Comparison of ENCODE assay signal across 14 cellular contexts in genomic region chr6:57177545-57178225, GRCh38. TPM values are rescaled to one million over a fixed set of nuclear protein-coding genes. Genes with fewer than 3 reads are reported as not detected.
DNase-seq lines count a peak whose midpoint lies in the region; ATAC-seq and TF ChIP-seq lines count a peak whose summit lies in the region.
"Had no signal": no experiment of that assay in that cellular context is flagged by ENCODE, and none has a peak within 500 bp of the region (broad histone marks: within the 10 kb centered on the region; RNA-seq: fewer than 3 reads in every experiment).

No MANE protein-coding gene starts in this region.

- BruUV-seq in A673 (replicated peaks; lab: Mats Ljungman, UMichigan), result no TSS peak

- CTCF ChIA-PET in A673 (lab: Charles Lee), result no interaction called here

- intact Hi-C loops in A673 (cut with micrococcal nuclease; ENCODE audit: unreplicated experiment), result loop anchor here (10.0 kb wide), 1 partner anchor 273 kb away; no protein-coding TSS in a partner anchor
- intact Hi-C loops in psoas muscle (cut with DNase I), result loop anchor here (5.0 to 10.0 kb wide), 4 partner anchors 45 to 273 kb away; partner anchors contain the start of genes PRIM2 (in 2 of the 2) and RAB23 (in 1 of the 2)
- intact Hi-C loops in posterior cingulate gyrus (cut with DNase I), result no loop called here

- peak overlapping the region; percentile 45 for H3K27ac ChIP-seq in A673 (ENCODE audit: low read depth, low read length, poor library complexity, severe bottlenecking)
- H3K27ac ChIP-seq in psoas muscle, result peak overlapping the region; percentile 93
- H3K27ac ChIP-seq: thyroid gland had no signal

- 32 to 60% (median 33%) methylated on average over 11 of the region's 11 CpGs for WGBS in psoas muscle, 3 donors

- TF ChIP-seq CTCF in A673 (conservative IDR thresholded peaks at IDR 0.05; ENCODE audit: low read depth, low read length) (no peak), cardiac fibroblast (IDR thresholded peaks at IDR 0.05; ENCODE audit: low read depth, low read length) (no peak), psoas muscle (IDR thresholded peaks at IDR 0.05) (no peak)

- H3K9me3 ChIP-seq in A673 (ENCODE audit: low read depth, low read length, poor library complexity, severe bottlenecking) (no peaks in the 10 kb centered on the region), psoas muscle (no peaks in the 10 kb centered on the region)
- H3K9me3 ChIP-seq: thyroid gland had no signal

- ATAC-seq in psoas muscle (peak; percentile 25 to 64 (median 56)), HG03045 (IDR thresholded peaks at IDR 0.05; ENCODE audit: unreplicated experiment) (no peak)

- H3K27me3 ChIP-seq in A673 (replicated peaks; ENCODE audit: insufficient read depth, low read depth, low read length, poor library complexity) (no peaks in the 10 kb centered on the region), psoas muscle (ENCODE audit: insufficient read depth in 3 of 3, low read length in 2 of 3) (no peaks in the 10 kb centered on the region)
- H3K27me3 ChIP-seq: thyroid gland had no signal

- peaks cover 27% of the 10 kb centered on the region for H3K36me3 ChIP-seq in A673 (ENCODE audit: insufficient read depth, low read length, poor library complexity, severe bottlenecking)
- H3K36me3 ChIP-seq in psoas muscle (ENCODE audit: insufficient read depth in 1 of 2, low read depth in 1 of 2), result peaks cover 0 to 5% of the 10 kb centered on the region in 2 donors

- no peak for DNase-seq in A673 (ENCODE audit: low spot score)
- peak; percentile 50 to 82 for DNase-seq in cardiac fibroblast (ENCODE audit: low read depth in 2 of 2)
- DNase-seq in iris pigment epithelial cell (ENCODE audit: low read depth), result peak; percentile 35
- peak; percentile 44 to 65 for DNase-seq in psoas muscle
- no peak for DNase-seq in iPS-NIHi7 (ENCODE audit: extremely low spot score)
- no peak for DNase-seq in posterior cingulate gyrus
- DNase-seq in putamen (ENCODE audit: low spot score), result no peak
- DNase-seq: activated naive CD4-positive, alpha-beta T cell treated with anti-CD3 and anti-CD28 coated beads for 36 hours; cerebellar nuclear complex; H7; NCI-H345; T-helper 9 cell had no signal

- H3K4me1 ChIP-seq in A673 (ENCODE audit: insufficient read depth, low read length, poor library complexity, severe bottlenecking) (peaks cover 19% of the 10 kb centered on the region), psoas muscle (peaks cover 47% of the 10 kb centered on the region)

- POLR2A ChIA-PET in A673 (lab: Charles Lee; ENCODE audit: low non-redundant PET), result no interaction called here

- no peak overlapping the region for H3K4me3 ChIP-seq in A673 (ENCODE audit: low read depth, low read length, poor library complexity, severe bottlenecking)
- peak overlapping the region in 1 of 2 donors; percentile 7 for H3K4me3 ChIP-seq in cardiac fibroblast (replicated peaks in 1 of 2; ENCODE audit: low read depth in 2 of 2, low read length in 2 of 2)
- H3K4me3 ChIP-seq in psoas muscle, result peak overlapping the region; percentile 46
- H3K4me3 ChIP-seq: thyroid gland had no signal

RNA-seq across cellular contexts. Expression of gene BAG2, which starts 5.6 kb away (rescaled TPM):
- total RNA-seq in A673 (2021) (21.4 and 27.0 TPM in 2 replicates), psoas muscle (1 to 10 TPM; 7.3 to 9.3 (median 8.5) TPM)
- polyA plus RNA-seq in psoas muscle, result 10 to 100 TPM in 1 of 3 donors, 1 to 10 TPM in 2; 5.8 to 17.6 (median 6.4) TPM

RNA-seq across cellular contexts. Expression of gene RAB23, which starts 44.4 kb away (rescaled TPM):
- total RNA-seq in A673 (2021) (15.3 and 17.8 TPM in 2 replicates), psoas muscle (10 to 100 TPM in 1 of 4 donors, 1 to 10 TPM in 3; 5.9 to 10.1 (median 6.0) TPM)
- polyA plus RNA-seq in psoas muscle, result 10 to 100 TPM in 1 of 3 donors, 1 to 10 TPM in 2; 3.9 to 14.1 (median 4.3) TPM

Comparison
In these comparisons a context has a peak if more than half of its experiments do, and no peak if none do; other contexts are left out.
1. DNase-seq: peak in cardiac fibroblast (2 of 2), iris pigment epithelial cell (single experiment) and psoas muscle (2 of 2); none in A673 (single experiment), iPS-NIHi7 (single experiment), posterior cingulate gyrus (0 of 10) and putamen (single experiment).